In the genomic region with DNA sequence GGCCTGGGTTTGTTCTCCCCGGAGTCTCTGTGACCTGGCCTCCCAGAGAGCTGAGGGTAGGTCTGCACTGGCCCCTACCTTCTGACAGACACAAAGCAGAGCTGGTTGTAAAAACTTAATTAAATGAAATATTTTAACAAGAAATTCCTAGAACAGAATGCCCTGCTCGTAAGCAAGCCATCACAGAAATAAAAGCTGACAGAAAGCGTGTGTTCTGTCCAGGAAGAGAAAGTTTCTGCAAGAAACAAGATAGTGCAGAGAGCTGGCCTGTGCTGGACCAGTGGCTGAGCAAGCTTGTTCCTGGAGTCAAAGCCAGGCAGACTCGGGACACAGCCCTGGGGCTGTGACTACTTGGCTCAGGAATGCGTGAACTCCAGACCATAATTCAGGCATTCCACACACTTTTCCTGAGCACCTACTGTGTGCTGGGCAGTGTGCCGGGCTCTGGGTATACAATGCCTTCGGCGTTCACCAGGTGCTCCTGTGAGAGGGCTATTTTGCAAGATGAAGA, we compare ENCODE assay signal across 13 cellular contexts. TPM values are rescaled to one million over a fixed set of nuclear protein-coding genes. Genes with fewer than 3 reads are reported as not detected.
A peak's percentile ranks its signal among the peaks of the same experiment; 100 is the strongest.
DNase-seq lines count a peak whose midpoint lies in the region; ATAC-seq lines count a peak whose summit lies in the region.
"Had no signal": no experiment of that assay in that cellular context is flagged by ENCODE, and none has a peak within 500 bp of the region (broad histone marks: within the 10 kb centered on the region; RNA-seq: fewer than 3 reads in every experiment).

No MANE protein-coding gene starts in this region.

- DNase-seq in AG20443 (ENCODE audit: low spot score) (peak; percentile 63), M059J (ENCODE audit: low read depth) (peak; percentile 58), non-pigmented ciliary epithelial cell (ENCODE audit: low read depth) (peak; percentile 19), substantia nigra (lab: John Stamatoyannopoulos, UW) (no peak), DMS153 (lab: John Stamatoyannopoulos, UW) (no peak), Ammon's horn (ENCODE audit: low spot score) (no peak), T-helper 9 cell (no peak)
- DNase-seq: hypothalamus; NCI-H187 treated with DMSO at 0.1 percent for 48 hours; nephron progenitor cell; stimulated activated CD4-positive, alpha-beta T cell treated with anti-CD3 and anti-CD28 coated beads, Interleukin-1b, Interleukin-23, amount 100 ng/mL, for 48 hours had no signal

- no peak overlapping the region for H3K27ac ChIP-seq in substantia nigra (ENCODE audit: low read depth, low read length, poor library complexity, severe bottlenecking)

- ATAC-seq in esophagus mucosa, result peak; percentile 30

RNA-seq across cellular contexts. Expression of a gene that starts 51.6 kb away (rescaled TPM):
- total RNA-seq in M059J (2014; rRNA removed; shearing (Covaris generic)), result not detected in 2 replicates
- 0.20 TPM for total RNA-seq in esophagus mucosa
- total RNA-seq: HT-29 had no signal

Comparison
In these comparisons a context has a peak if more than half of its experiments do, and no peak if none do; other contexts are left out.
1. DNase-seq: peak in AG20443 (single experiment), M059J (single experiment) and non-pigmented ciliary epithelial cell (single experiment); none in substantia nigra (0 of 49), DMS153 (single experiment), Ammon's horn (single experiment) and T-helper 9 cell (single experiment).